Comparison of ENCODE assay signal across 1 cellular context in the genomic region with DNA sequence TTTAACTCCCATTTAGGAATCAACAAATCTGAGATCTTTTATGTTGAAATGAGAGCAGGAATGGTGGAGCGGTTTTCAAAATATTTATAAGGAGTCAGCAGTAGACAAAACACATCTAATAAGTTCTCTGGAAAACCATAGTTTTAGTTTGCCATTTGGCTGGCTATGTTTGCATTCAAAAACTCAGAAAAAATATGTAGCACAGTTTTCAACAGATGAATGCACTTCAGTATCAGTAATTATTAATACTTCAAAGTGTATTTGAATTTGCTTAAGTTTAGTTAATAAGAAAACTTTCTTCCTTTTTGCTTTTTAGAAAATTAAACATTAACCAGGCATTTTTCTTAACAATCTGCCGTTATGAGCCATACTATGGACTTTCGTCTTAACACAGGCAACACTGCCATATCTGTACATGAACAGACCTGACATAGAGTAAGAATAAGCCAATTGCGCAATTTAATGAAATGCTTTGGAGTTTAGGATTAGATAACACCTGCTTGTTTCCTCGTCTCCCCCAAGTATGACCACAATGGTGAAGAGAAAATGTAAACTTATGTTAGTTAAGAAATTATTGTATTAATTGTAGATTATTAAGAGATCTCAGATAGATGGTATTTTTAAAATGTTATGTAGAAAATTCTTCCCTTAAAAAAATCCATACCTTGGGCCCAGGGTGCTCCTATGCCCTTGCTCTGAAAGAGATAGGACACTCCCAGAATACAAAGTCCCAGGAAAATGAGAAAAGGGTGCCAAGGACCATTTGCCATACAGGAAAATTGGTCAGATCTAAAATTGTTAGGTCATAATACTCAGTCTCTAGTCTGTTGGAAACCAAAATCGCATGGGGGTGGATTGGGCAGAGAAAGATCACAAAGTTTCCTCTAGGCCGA.
TF ChIP-seq lines count a peak whose summit lies in the region.

No MANE protein-coding gene starts in this region.

TF ChIP-seq in HepG2, 621 proteins besides CTCF, POLR2A, EP300 and RAD21 (continued from another document and continues in another):
- TF ChIP-seq, protein P1, sequence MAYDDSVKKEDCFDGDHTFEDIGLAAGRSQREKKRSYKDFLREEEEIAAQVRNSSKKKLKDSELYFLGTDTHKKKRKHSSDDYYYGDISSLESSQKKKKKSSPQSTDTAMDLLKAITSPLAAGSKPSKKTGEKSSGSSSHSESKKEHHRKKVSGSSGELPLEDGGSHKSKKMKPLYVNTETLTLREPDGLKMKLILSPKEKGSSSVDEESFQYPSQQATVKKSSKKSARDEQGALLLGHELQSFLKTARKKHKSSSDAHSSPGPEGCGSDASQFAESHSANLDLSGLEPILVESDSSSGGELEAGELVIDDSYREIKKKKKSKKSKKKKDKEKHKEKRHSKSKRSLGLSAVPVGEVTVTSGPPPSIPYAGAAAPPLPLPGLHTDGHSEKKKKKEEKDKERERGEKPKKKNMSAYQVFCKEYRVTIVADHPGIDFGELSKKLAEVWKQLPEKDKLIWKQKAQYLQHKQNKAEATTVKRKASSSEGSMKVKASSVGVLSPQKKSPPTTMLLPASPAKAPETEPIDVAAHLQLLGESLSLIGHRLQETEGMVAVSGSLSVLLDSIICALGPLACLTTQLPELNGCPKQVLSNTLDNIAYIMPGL (CRISPR knock-in tag; IDR thresholded peaks at IDR 0.05; ENCODE audit: borderline replicate concordance in 1 of 2, low read depth in 1 of 2): no peak
- TF ChIP-seq U2AF1 (optimal IDR thresholded peaks at IDR 0.05; ENCODE audit: low read depth, low read length) (no peak), PRPF4 (IDR thresholded peaks at IDR 0.05; ENCODE audit: low read depth, low read length, poor library complexity, severe bottlenecking) (no peak), TAF1 (CRISPR knock-in tag; IDR thresholded peaks at IDR 0.05) (no peak), ZNF605 (CRISPR knock-in tag; IDR thresholded peaks at IDR 0.05) (no peak), TBL1XR1 (IDR thresholded peaks at IDR 0.05; ENCODE audit: borderline replicate concordance, low read length, partially characterized antibody) (no peak), FLYWCH1 (CRISPR knock-in tag; IDR thresholded peaks at IDR 0.05) (no peak), ZNF850 (CRISPR knock-in tag; conservative IDR thresholded peaks at IDR 0.05) (no peak), SRSF9 (IDR thresholded peaks at IDR 0.05; ENCODE audit: borderline replicate concordance, insufficient read depth, low read depth, low read length, poor library complexity, severe bottlenecking) (no peak), ZNF44 (CRISPR knock-in tag; IDR thresholded peaks at IDR 0.05) (no peak), AGO2 (optimal IDR thresholded peaks at IDR 0.05; ENCODE audit: low read depth, low read length) (no peak), ZNF33A (CRISPR knock-in tag; IDR thresholded peaks at IDR 0.05; ENCODE audit: borderline replicate concordance) (no peak), ZNF207 (IDR thresholded peaks at IDR 0.05; ENCODE audit: borderline replicate concordance) (no peak), ZNF136 (CRISPR knock-in tag; IDR thresholded peaks at IDR 0.05; ENCODE audit: low read depth) (no peak), ZNF546 (CRISPR knock-in tag; conservative IDR thresholded peaks at IDR 0.05) (no peak), NFKBIZ (CRISPR knock-in tag; IDR thresholded peaks at IDR 0.05) (peak; percentile 62; the same call in 1 of the 2 replicates), SALL1 (CRISPR knock-in tag; IDR thresholded peaks at IDR 0.05) (no peak; the same call in 1 of the 2 replicates), ASH2L (IDR thresholded peaks at IDR 0.05; ENCODE audit: insufficient read length, low read depth, low read length) (peak; percentile 74), KLF16 (CRISPR knock-in tag; IDR thresholded peaks at IDR 0.05) (peak in 1 of 2 experiments; percentile 57; a peak in 1 of 4 replicates), NPAS2 (CRISPR knock-in tag; IDR thresholded peaks at IDR 0.05; ENCODE audit: borderline replicate concordance) (no peak), FOXC1 (CRISPR knock-in tag; IDR thresholded peaks at IDR 0.05; ENCODE audit: borderline replicate concordance) (no peak), ZNF253 (CRISPR knock-in tag; IDR thresholded peaks at IDR 0.05; ENCODE audit: borderline replicate concordance) (no peak), ZNF441 (CRISPR knock-in tag; IDR thresholded peaks at IDR 0.05; ENCODE audit: borderline replicate concordance) (no peak), KAT7 (CRISPR knock-in tag; IDR thresholded peaks at IDR 0.05; ENCODE audit: borderline replicate concordance) (no peak), PLRG1 (conservative IDR thresholded peaks at IDR 0.05) (no peak), POLR2AphosphoS5 (IDR thresholded peaks at IDR 0.05; ENCODE audit: low read depth, low read length) (no peak), ZNF878 (CRISPR knock-in tag; IDR thresholded peaks at IDR 0.05) (peak; percentile 63; the same call in 1 of the 2 replicates), ZNF496 (CRISPR knock-in tag; IDR thresholded peaks at IDR 0.05; ENCODE audit: insufficient replicate concordance) (no peak), ZNF333 (CRISPR knock-in tag; IDR thresholded peaks at IDR 0.05; ENCODE audit: borderline replicate concordance) (no peak), ZSCAN29 (CRISPR knock-in tag; conservative IDR thresholded peaks at IDR 0.05) (no peak), TP53 (CRISPR knock-in tag; conservative IDR thresholded peaks at IDR 0.05) (no peak), FOXO1 (CRISPR knock-in tag; IDR thresholded peaks at IDR 0.05) (peak; percentile 50; the same call in 1 of the 2 replicates), SP1 (IDR thresholded peaks at IDR 0.05) (no peak), SP1 (CRISPR knock-in tag; IDR thresholded peaks at IDR 0.05) (no peak)
- TF ChIP-seq, protein P2, sequence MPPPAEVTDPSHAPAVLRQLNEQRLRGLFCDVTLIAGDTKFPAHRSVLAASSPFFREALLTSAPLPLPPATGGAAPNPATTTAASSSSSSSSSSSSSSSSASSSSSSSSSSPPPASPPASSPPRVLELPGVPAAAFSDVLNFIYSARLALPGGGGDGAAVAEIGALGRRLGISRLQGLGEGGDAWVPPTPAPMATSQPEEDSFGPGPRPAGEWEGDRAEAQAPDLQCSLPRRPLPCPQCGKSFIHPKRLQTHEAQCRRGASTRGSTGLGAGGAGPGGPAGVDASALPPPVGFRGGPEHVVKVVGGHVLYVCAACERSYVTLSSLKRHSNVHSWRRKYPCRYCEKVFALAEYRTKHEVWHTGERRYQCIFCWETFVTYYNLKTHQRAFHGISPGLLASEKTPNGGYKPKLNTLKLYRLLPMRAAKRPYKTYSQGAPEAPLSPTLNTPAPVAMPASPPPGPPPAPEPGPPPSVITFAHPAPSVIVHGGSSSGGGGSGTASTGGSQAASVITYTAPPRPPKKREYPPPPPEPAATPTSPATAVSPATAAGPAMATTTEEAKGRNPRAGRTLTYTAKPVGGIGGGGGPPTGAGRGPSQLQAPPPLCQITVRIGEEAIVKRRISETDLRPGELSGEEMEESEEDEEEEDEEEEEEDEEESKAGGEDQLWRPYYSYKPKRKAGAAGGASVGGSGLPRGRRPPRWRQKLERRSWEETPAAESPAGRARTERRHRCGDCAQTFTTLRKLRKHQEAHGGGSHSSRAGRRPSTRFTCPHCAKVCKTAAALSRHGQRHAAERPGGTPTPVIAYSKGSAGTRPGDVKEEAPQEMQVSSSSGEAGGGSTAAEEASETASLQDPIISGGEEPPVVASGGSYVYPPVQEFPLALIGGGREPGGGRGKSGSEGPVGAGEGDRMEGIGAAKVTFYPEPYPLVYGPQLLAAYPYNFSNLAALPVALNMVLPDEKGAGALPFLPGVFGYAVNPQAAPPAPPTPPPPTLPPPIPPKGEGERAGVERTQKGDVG (CRISPR knock-in tag; IDR thresholded peaks at IDR 0.05; ENCODE audit: borderline replicate concordance): no peak
- TF ChIP-seq, protein P3, sequence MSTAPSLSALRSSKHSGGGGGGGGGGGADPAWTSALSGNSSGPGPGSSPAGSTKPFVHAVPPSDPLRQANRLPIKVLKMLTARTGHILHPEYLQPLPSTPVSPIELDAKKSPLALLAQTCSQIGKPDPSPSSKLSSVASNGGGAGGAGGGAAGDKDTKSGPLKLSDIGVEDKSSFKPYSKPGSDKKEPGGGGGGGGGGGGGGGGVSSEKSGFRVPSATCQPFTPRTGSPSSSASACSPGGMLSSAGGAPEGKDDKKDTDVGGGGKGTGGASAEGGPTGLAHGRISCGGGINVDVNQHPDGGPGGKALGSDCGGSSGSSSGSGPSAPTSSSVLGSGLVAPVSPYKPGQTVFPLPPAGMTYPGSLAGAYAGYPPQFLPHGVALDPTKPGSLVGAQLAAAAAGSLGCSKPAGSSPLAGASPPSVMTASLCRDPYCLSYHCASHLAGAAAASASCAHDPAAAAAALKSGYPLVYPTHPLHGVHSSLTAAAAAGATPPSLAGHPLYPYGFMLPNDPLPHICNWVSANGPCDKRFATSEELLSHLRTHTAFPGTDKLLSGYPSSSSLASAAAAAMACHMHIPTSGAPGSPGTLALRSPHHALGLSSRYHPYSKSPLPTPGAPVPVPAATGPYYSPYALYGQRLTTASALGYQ (CRISPR knock-in tag; IDR thresholded peaks at IDR 0.05): 0 out of 2 replicates have a peak, but pooled peaks have one; percentile 26
- TF ChIP-seq, protein P4, sequence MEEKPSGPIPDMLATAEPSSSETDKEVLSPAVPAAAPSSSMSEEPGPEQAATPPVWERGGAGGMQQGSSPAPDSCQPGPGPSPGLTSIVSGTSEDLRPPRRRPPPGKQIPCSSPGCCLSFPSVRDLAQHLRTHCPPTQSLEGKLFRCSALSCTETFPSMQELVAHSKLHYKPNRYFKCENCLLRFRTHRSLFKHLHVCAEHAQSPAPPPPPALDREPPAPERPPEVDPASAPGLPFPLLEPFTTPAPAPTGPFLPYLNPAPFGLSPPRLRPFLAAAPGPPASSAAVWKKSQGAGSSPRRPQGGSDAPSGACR (CRISPR knock-in tag; IDR thresholded peaks at IDR 0.05): no peak
- TF ChIP-seq, protein P5, sequence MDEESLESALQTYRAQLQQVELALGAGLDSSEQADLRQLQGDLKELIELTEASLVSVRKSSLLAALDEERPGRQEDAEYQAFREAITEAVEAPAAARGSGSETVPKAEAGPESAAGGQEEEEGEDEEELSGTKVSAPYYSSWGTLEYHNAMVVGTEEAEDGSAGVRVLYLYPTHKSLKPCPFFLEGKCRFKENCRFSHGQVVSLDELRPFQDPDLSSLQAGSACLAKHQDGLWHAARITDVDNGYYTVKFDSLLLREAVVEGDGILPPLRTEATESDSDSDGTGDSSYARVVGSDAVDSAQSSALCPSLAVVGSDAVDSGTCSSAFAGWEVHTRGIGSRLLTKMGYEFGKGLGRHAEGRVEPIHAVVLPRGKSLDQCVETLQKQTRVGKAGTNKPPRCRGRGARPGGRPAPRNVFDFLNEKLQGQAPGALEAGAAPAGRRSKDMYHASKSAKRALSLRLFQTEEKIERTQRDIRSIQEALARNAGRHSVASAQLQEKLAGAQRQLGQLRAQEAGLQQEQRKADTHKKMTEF (CRISPR knock-in tag; IDR thresholded peaks at IDR 0.05): peak; percentile 84
- TF ChIP-seq, protein P6, sequence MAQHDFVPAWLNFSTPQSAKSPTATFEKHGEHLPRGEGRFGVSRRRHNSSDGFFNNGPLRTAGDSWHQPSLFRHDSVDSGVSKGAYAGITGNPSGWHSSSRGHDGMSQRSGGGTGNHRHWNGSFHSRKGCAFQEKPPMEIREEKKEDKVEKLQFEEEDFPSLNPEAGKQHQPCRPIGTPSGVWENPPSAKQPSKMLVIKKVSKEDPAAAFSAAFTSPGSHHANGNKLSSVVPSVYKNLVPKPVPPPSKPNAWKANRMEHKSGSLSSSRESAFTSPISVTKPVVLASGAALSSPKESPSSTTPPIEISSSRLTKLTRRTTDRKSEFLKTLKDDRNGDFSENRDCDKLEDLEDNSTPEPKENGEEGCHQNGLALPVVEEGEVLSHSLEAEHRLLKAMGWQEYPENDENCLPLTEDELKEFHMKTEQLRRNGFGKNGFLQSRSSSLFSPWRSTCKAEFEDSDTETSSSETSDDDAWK (CRISPR knock-in tag; IDR thresholded peaks at IDR 0.05): no peak
- TF ChIP-seq, protein P7, sequence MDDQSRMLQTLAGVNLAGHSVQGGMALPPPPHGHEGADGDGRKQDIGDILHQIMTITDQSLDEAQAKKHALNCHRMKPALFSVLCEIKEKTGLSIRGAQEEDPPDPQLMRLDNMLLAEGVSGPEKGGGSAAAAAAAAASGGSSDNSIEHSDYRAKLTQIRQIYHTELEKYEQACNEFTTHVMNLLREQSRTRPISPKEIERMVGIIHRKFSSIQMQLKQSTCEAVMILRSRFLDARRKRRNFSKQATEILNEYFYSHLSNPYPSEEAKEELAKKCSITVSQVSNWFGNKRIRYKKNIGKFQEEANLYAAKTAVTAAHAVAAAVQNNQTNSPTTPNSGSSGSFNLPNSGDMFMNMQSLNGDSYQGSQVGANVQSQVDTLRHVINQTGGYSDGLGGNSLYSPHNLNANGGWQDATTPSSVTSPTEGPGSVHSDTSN (CRISPR knock-in tag; IDR thresholded peaks at IDR 0.05; ENCODE audit: borderline replicate concordance): no peak
- TF ChIP-seq, protein P8, sequence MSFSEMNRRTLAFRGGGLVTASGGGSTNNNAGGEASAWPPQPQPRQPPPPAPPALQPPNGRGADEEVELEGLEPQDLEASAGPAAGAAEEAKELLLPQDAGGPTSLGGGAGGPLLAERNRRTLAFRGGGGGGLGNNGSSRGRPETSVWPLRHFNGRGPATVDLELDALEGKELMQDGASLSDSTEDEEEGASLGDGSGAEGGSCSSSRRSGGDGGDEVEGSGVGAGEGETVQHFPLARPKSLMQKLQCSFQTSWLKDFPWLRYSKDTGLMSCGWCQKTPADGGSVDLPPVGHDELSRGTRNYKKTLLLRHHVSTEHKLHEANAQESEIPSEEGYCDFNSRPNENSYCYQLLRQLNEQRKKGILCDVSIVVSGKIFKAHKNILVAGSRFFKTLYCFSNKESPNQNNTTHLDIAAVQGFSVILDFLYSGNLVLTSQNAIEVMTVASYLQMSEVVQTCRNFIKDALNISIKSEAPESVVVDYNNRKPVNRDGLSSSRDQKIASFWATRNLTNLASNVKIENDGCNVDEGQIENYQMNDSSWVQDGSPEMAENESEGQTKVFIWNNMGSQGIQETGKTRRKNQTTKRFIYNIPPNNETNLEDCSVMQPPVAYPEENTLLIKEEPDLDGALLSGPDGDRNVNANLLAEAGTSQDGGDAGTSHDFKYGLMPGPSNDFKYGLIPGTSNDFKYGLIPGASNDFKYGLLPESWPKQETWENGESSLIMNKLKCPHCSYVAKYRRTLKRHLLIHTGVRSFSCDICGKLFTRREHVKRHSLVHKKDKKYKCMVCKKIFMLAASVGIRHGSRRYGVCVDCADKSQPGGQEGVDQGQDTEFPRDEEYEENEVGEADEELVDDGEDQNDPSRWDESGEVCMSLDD (CRISPR knock-in tag; IDR thresholded peaks at IDR 0.05; ENCODE audit: borderline replicate concordance): no peak
- TF ChIP-seq, protein P9, sequence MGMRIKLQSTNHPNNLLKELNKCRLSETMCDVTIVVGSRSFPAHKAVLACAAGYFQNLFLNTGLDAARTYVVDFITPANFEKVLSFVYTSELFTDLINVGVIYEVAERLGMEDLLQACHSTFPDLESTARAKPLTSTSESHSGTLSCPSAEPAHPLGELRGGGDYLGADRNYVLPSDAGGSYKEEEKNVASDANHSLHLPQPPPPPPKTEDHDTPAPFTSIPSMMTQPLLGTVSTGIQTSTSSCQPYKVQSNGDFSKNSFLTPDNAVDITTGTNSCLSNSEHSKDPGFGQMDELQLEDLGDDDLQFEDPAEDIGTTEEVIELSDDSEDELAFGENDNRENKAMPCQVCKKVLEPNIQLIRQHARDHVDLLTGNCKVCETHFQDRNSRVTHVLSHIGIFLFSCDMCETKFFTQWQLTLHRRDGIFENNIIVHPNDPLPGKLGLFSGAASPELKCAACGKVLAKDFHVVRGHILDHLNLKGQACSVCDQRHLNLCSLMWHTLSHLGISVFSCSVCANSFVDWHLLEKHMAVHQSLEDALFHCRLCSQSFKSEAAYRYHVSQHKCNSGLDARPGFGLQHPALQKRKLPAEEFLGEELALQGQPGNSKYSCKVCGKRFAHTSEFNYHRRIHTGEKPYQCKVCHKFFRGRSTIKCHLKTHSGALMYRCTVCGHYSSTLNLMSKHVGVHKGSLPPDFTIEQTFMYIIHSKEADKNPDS (CRISPR knock-in tag; IDR thresholded peaks at IDR 0.05): no peak
